In the genomic region with DNA sequence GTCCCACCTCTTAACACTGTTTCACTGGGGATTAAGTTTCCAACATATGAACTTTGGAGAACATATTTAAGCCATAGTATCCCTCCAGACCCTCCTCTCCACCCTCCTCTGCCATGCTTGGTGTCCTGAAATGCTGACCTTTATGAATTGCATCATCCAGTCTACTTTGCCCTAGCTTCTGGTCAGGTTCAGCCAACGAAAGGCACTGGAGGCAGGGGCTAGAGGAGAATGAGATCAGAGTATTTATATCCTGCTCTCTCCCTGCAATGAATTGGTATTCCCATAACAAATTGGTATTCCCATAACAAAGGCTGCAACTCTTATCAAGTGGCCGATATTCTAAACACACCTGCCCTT, we compare ENCODE assay signal across 15 cellular contexts. TPM values are rescaled to one million over a fixed set of nuclear protein-coding genes. Genes with fewer than 3 reads are reported as not detected.
DNase-seq lines count a peak whose midpoint lies in the region; ATAC-seq and TF ChIP-seq lines count a peak whose summit lies in the region.
"Had no signal": no experiment of that assay in that cellular context is flagged by ENCODE, and none has a peak within 500 bp of the region (broad histone marks: within the 10 kb centered on the region; RNA-seq: fewer than 3 reads in every experiment).

No MANE protein-coding gene starts in this region.

- H4K8ac ChIP-seq in mesenchymal stem cell (ENCODE audit: low read length), result no peak overlapping the region

- H3K9me3 ChIP-seq in right atrium auricular region, result no peaks in the 10 kb centered on the region
- H3K9me3 ChIP-seq in mesenchymal stem cell (ENCODE audit: control insufficient read depth, low read length), result no peaks in the 10 kb centered on the region
- no peaks in the 10 kb centered on the region for H3K9me3 ChIP-seq in vagina
- H3K9me3 ChIP-seq: Peyer's patch had no signal

- H2AFZ ChIP-seq in mesenchymal stem cell (ENCODE audit: low read depth, low read length), result no peak overlapping the region
- H2AFZ ChIP-seq: GM23248 had no signal

- ATAC-seq in left cardiac atrium, result no peak
- ATAC-seq in GM19463 (IDR thresholded peaks at IDR 0.05; ENCODE audit: unreplicated experiment), result no peak
- no peak for ATAC-seq in GM18870 (IDR thresholded peaks at IDR 0.05; ENCODE audit: unreplicated experiment)
- ATAC-seq in HG03108 (IDR thresholded peaks at IDR 0.05; ENCODE audit: unreplicated experiment), result no peak

- H3K4me2 ChIP-seq in mesenchymal stem cell (ENCODE audit: low read length, poor library complexity, severe bottlenecking), result no peak overlapping the region

- no peak overlapping the region for H2BK5ac ChIP-seq in mesenchymal stem cell (ENCODE audit: low read depth, low read length, poor library complexity, severe bottlenecking)

- H3K18ac ChIP-seq in mesenchymal stem cell (ENCODE audit: low read depth in 1 of 2, low read length in 2 of 2), result peak overlapping the region in 1 of 2 experiments; percentile 4

- peak overlapping the region in 1 of 2 experiments; percentile 56 for H3K23ac ChIP-seq in mesenchymal stem cell (ENCODE audit: low read length in 2 of 2)

- WGBS in mesenchymal stem cell, result 46% methylated on average over 2 of the region's 2 CpGs

- H3K36me3 ChIP-seq in right atrium auricular region, result no peaks in the 10 kb centered on the region
- no peaks in the 10 kb centered on the region for H3K36me3 ChIP-seq in mesenchymal stem cell (ENCODE audit: control insufficient read depth in 1 of 2, insufficient read depth in 2 of 2, low read depth in 1 of 2, low read length in 2 of 2)
- H3K36me3 ChIP-seq in vagina, result no peaks in the 10 kb centered on the region
- H3K36me3 ChIP-seq: Peyer's patch had no signal

- H3K4me1 ChIP-seq in right atrium auricular region (no peaks in the 10 kb centered on the region), mesenchymal stem cell (ENCODE audit: control insufficient read depth, insufficient read depth, low read depth, low read length) (peaks cover 8% of the 10 kb centered on the region), vagina (peaks cover 22% of the 10 kb centered on the region)
- H3K4me1 ChIP-seq: Peyer's patch had no signal

- H3K4me3 ChIP-seq in right atrium auricular region (no peak overlapping the region), dorsolateral prefrontal cortex (no peak overlapping the region), mesenchymal stem cell (ENCODE audit: insufficient read depth in 1 of 2, low read depth in 1 of 2, low read length in 2 of 2) (peak overlapping the region in 1 of 2 experiments; percentile 29), vagina (no peak overlapping the region)
- H3K4me3 ChIP-seq: GM23248, Peyer's patch had no signal

- no peak overlapping the region for H2BK120ac ChIP-seq in mesenchymal stem cell (ENCODE audit: low read depth, low read length)

- H4K91ac ChIP-seq in mesenchymal stem cell (ENCODE audit: low read length), result no peak overlapping the region

- DNase-seq in right atrium auricular region (ENCODE audit: low spot score) (no peak), left cardiac atrium (no peak), dorsolateral prefrontal cortex (no peak), mesenchymal stem cell (no peak), vagina (ENCODE audit: extremely low spot score in 2 of 2) (no peak)
- DNase-seq: GF-D8, NCI-H1048, NCI-H1694 treated with DMSO at 0.1 percent for 48 hours, NCI-H748 treated with DMSO at 0.1 percent for 48 hours, Peyer's patch, SHP77 had no signal

- peak overlapping the region; percentile 23 for H3K9ac ChIP-seq in mesenchymal stem cell (ENCODE audit: low read length)
- H3K9ac ChIP-seq: GM23248 had no signal

- intact Hi-C loops in left cardiac atrium (cut with DNase I), result no loop called here
- intact Hi-C loops in dorsolateral prefrontal cortex (cut with DNase I), result no loop called here
- intact Hi-C loops in vagina (cut with DNase I), result no loop called here

- H2BK15ac ChIP-seq in mesenchymal stem cell (ENCODE audit: low read depth, poor library complexity, severe bottlenecking), result no peak overlapping the region

- H3K27me3 ChIP-seq in right atrium auricular region, result no peaks in the 10 kb centered on the region
- H3K27me3 ChIP-seq in dorsolateral prefrontal cortex, result no peaks in the 10 kb centered on the region
- no peaks in the 10 kb centered on the region for H3K27me3 ChIP-seq in mesenchymal stem cell (ENCODE audit: control insufficient read depth in 1 of 2, insufficient read depth in 1 of 2, low read length in 2 of 2)
- H3K27me3 ChIP-seq in vagina, result no peaks in the 10 kb centered on the region
- H3K27me3 ChIP-seq: Peyer's patch had no signal

- no peak for TF ChIP-seq POLR2A in vagina (IDR thresholded peaks at IDR 0.05)

- H3K79me1 ChIP-seq in mesenchymal stem cell (replicated peaks; ENCODE audit: low read length, poor library complexity, severe bottlenecking), result no peaks in the 10 kb centered on the region

- H3K27ac ChIP-seq in right atrium auricular region (peak overlapping the region; percentile 8 to 40), dorsolateral prefrontal cortex (peak overlapping the region in 49 of 59 donors; percentile 19 to 93 (median 80)), mesenchymal stem cell (ENCODE audit: low read length, poor library complexity, severe bottlenecking) (no peak overlapping the region), vagina (peak overlapping the region; percentile 67)
- H3K27ac ChIP-seq: GM23248, Peyer's patch had no signal

- H3K14ac ChIP-seq in mesenchymal stem cell (ENCODE audit: low read length in 2 of 2), result no peak overlapping the region

- no peak for TF ChIP-seq CTCF in right atrium auricular region (IDR thresholded peaks at IDR 0.05)
- no peak for TF ChIP-seq CTCF in dorsolateral prefrontal cortex (IDR thresholded peaks at IDR 0.05 in 54 of 56, conservative IDR thresholded peaks at IDR 0.05 in 2 of 56; ENCODE audit: low read depth in 1 of 56, partially characterized antibody in 56 of 56)
- no peak for TF ChIP-seq CTCF in vagina (IDR thresholded peaks at IDR 0.05)

- peak overlapping the region in 1 of 2 experiments; percentile 90 for H2BK12ac ChIP-seq in mesenchymal stem cell (ENCODE audit: low read length in 2 of 2)

- peak overlapping the region in 1 of 2 experiments; percentile 48 for H3K4ac ChIP-seq in mesenchymal stem cell (ENCODE audit: low read depth in 1 of 2, low read length in 2 of 2)

- peak overlapping the region; percentile 49 for H2AK5ac ChIP-seq in mesenchymal stem cell (ENCODE audit: low read length, severe bottlenecking)

RNA-seq across cellular contexts. Expression of a gene that starts 25.7 kb away (rescaled TPM):
- total RNA-seq in right atrium auricular region (10 to 100 TPM in 1 of 2 donors, 1 to 10 TPM in 1; 5.5 to 20.4 TPM), left cardiac atrium (10 to 100 TPM; 10.6 to 12.5 TPM), dorsolateral prefrontal cortex (100 to 1,000 TPM in 11 of 120 experiments, 10 to 100 TPM in 109; 56.0 to 109 (median 86.7) TPM), vagina (16.2 TPM)
- polyA plus RNA-seq in mesenchymal stem cell (2013, experiment 1 of 2), result 135 TPM
- 140 TPM for polyA plus RNA-seq in mesenchymal stem cell (2013, experiment 2 of 2)
